8 cellular contexts compared by ENCODE assay signal in the genomic region with DNA sequence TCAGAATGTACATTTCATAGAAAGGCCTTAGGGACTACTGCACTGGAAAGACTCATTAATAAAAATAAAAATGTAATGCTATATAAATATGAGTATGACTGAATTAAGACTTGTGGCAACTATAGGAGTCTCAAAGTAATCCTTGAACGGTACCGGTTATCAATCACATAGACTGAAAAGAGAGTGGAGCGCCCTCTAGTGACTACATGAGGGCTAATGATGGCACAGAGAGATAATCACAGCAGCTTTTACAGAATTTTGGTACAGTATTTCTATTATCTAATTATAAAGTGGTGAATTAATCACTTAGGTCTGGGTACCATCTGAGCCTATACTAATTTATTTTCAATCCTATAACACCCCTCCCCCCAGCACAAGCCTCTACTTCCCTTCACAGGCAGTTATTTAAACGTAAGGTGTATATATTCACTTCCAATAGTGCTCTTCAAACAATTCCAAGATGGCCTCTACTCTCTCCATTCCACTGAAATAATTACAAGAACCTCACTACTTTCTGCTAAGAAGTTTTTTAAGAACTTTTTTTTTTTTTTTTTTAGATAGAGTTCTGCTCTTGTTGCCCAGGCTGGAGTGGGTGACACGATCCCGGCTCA. TPM values are rescaled to one million over a fixed set of nuclear protein-coding genes. Genes with fewer than 3 reads are reported as not detected.
DNase-seq lines count a peak whose midpoint lies in the region; ATAC-seq and TF ChIP-seq lines count a peak whose summit lies in the region.

No MANE protein-coding gene starts in this region.

- no peaks in the 10 kb centered on the region for H3K27me3 ChIP-seq in esophagus squamous epithelium

- CTCF ChIA-PET in activated CD8-positive, alpha-beta T cell treated with anti-CD3 and anti-CD28 coated beads, Interleukin-2, amount 10 ng/mL, durations not matched to agents 7 days and 5 days (lab: Charles Lee), result interaction anchor here (1.0 to 4.2 kb wide), 8 partner anchors 12 to 104 kb away, joined by 3 to 35 read pairs (median 3); no protein-coding TSS in a partner anchor

- H3K27ac Mint-ChIP-seq in activated CD8-positive, alpha-beta T cell treated with anti-CD3 and anti-CD28 coated beads, Interleukin-2, amount 10 ng/mL, durations not matched to agents 7 days and 5 days, result no peak overlapping the region
- H3K27ac Mint-ChIP-seq in neural crest cell (ENCODE audit: unreplicated experiment) (no peak overlapping the region), type B pancreatic cell (peak overlapping the region; percentile 55)

- H3K36me3 Mint-ChIP-seq in activated CD8-positive, alpha-beta T cell treated with anti-CD3 and anti-CD28 coated beads, Interleukin-2, amount 10 ng/mL, durations not matched to agents 7 days and 5 days (ENCODE audit: low read depth), result peaks cover 13% of the 10 kb centered on the region
- H3K36me3 Mint-ChIP-seq in neural crest cell (ENCODE audit: low read depth) (peaks cover 6% of the 10 kb centered on the region), type B pancreatic cell (peaks cover 18% of the 10 kb centered on the region)

- peaks cover 0 to 28% (median 7%) of the 10 kb centered on the region in 3 donors for H3K4me1 ChIP-seq in esophagus squamous epithelium

- H3K27me3 Mint-ChIP-seq in activated CD8-positive, alpha-beta T cell treated with anti-CD3 and anti-CD28 coated beads, Interleukin-2, amount 10 ng/mL, durations not matched to agents 7 days and 5 days (ENCODE audit: low read depth), result no peaks in the 10 kb centered on the region
- H3K27me3 Mint-ChIP-seq in neural crest cell (ENCODE audit: low read depth) (no peaks in the 10 kb centered on the region), type B pancreatic cell (no peaks in the 10 kb centered on the region)

- TF ChIP-seq POLR2A in esophagus squamous epithelium (IDR thresholded peaks at IDR 0.05), result no peak

- H3K9me3 ChIP-seq in esophagus squamous epithelium, result no peaks in the 10 kb centered on the region

- intact Hi-C loops in esophagus squamous epithelium (cut with DNase I), result loop anchor here (10.0 kb wide), 1 partner anchor 90 kb away; no protein-coding TSS in a partner anchor

- peaks cover 0 to 62% (median 0%) of the 10 kb centered on the region in 3 donors for H3K36me3 ChIP-seq in esophagus squamous epithelium

- DNase-seq in A172 (ENCODE audit: low spot score), result peak; percentile 31
- peak; percentile 3 for DNase-seq in NCI-H345 treated with DMSO at 0.1 percent for 48 hours (lab: John Stamatoyannopoulos, UW; ENCODE audit: unreplicated experiment)
- DNase-seq in activated CD8-positive, alpha-beta T cell treated with anti-CD3 and anti-CD28 coated beads, Interleukin-2, amount 10 ng/mL, durations not matched to agents 7 days and 5 days, result peak; percentile 73
- DNase-seq in esophagus squamous epithelium (lab: John Stamatoyannopoulos, UW), result no peak
- peak; percentile 52 for DNase-seq in neural crest cell (ENCODE audit: low read depth, low spot score)
- no peak for DNase-seq in type B pancreatic cell (ENCODE audit: extremely low spot score, unreplicated experiment)

- peak; percentile 76 for ATAC-seq in activated CD8-positive, alpha-beta T cell treated with anti-CD3 and anti-CD28 coated beads, Interleukin-2, amount 10 ng/mL, durations not matched to agents 7 days and 5 days
- ATAC-seq in GM18498 (IDR thresholded peaks at IDR 0.05; ENCODE audit: unreplicated experiment), result no peak

- peak; percentile 60 for TF ChIP-seq CTCF in GM12874 (IDR thresholded peaks at IDR 0.05; ENCODE audit: insufficient read depth, low read depth, low read length)
- peak; percentile 37 to 70 (median 52) for TF ChIP-seq CTCF in esophagus squamous epithelium (IDR thresholded peaks at IDR 0.05)
- peak; percentile 81 for TF ChIP-seq CTCF in neural crest cell (conservative IDR thresholded peaks at IDR 0.05)
- TF ChIP-seq CTCF in type B pancreatic cell (conservative IDR thresholded peaks at IDR 0.05), result peak; percentile 82

- 47 to 51% methylated on average over 6 of the region's 6 CpGs for WGBS in esophagus squamous epithelium, 2 donors

- no peaks in the 10 kb centered on the region for H3K9me3 Mint-ChIP-seq in activated CD8-positive, alpha-beta T cell treated with anti-CD3 and anti-CD28 coated beads, Interleukin-2, amount 10 ng/mL, durations not matched to agents 7 days and 5 days (ENCODE audit: insufficient read depth)
- no peaks in the 10 kb centered on the region for H3K9me3 Mint-ChIP-seq in neural crest cell
- H3K9me3 Mint-ChIP-seq in type B pancreatic cell, result no peaks in the 10 kb centered on the region

- no peak overlapping the region for H3K27ac ChIP-seq in esophagus squamous epithelium

- no peak overlapping the region for H3K4me3 Mint-ChIP-seq in activated CD8-positive, alpha-beta T cell treated with anti-CD3 and anti-CD28 coated beads, Interleukin-2, amount 10 ng/mL, durations not matched to agents 7 days and 5 days
- H3K4me3 Mint-ChIP-seq in neural crest cell (no peak overlapping the region), type B pancreatic cell (no peak overlapping the region)

- no peak overlapping the region for H3K4me3 ChIP-seq in esophagus squamous epithelium

- peaks cover 9% of the 10 kb centered on the region for H3K4me1 Mint-ChIP-seq in activated CD8-positive, alpha-beta T cell treated with anti-CD3 and anti-CD28 coated beads, Interleukin-2, amount 10 ng/mL, durations not matched to agents 7 days and 5 days (ENCODE audit: low read depth)
- peaks cover 4% of the 10 kb centered on the region for H3K4me1 Mint-ChIP-seq in neural crest cell
- peaks cover under 1% of the 10 kb centered on the region for H3K4me1 Mint-ChIP-seq in type B pancreatic cell (ENCODE audit: unreplicated experiment)

- POLR2A ChIA-PET in activated CD8-positive, alpha-beta T cell treated with anti-CD3 and anti-CD28 coated beads, Interleukin-2, amount 10 ng/mL, durations not matched to agents 7 days and 5 days (lab: Charles Lee), result no interaction called here

RNA-seq across cellular contexts. Expression of a gene that starts 40.7 kb away (rescaled TPM):
- 16.5 and 21.3 TPM in 2 replicates for total RNA-seq in A172 (2014; rRNA removed; shearing (Covaris generic))
- 10 to 100 TPM; 78.9 to 81.9 TPM for total RNA-seq in activated CD8-positive, alpha-beta T cell treated with anti-CD3 and anti-CD28 coated beads, Interleukin-2, amount 10 ng/mL, durations not matched to agents 7 days and 5 days
- total RNA-seq in esophagus squamous epithelium, result 10 to 100 TPM; 21.0 to 34.7 (median 26.4) TPM
- total RNA-seq in neural crest cell, result 73.5 and 78.1 TPM in 2 replicates
- 64.3 and 72.6 TPM in 2 replicates for total RNA-seq in type B pancreatic cell (ENCODE audit: low replicate concordance)

Comparison
In these comparisons a context has a peak if more than half of its experiments do, and no peak if none do; other contexts are left out.
1. DNase-seq: peak in A172 (single experiment), NCI-H345 treated with DMSO at 0.1 percent for 48 hours (single experiment), activated CD8-positive, alpha-beta T cell treated with anti-CD3 and anti-CD28 coated beads, Interleukin-2, amount 10 ng/mL, durations not matched to agents 7 days and 5 days (single experiment) and neural crest cell (single experiment); none in esophagus squamous epithelium (single experiment) and type B pancreatic cell (single experiment).
2. Peak in every context shown above with its lines, with median percentiles within 50 percentile points of each other: CTCF ChIP-seq.